In the genomic region with DNA sequence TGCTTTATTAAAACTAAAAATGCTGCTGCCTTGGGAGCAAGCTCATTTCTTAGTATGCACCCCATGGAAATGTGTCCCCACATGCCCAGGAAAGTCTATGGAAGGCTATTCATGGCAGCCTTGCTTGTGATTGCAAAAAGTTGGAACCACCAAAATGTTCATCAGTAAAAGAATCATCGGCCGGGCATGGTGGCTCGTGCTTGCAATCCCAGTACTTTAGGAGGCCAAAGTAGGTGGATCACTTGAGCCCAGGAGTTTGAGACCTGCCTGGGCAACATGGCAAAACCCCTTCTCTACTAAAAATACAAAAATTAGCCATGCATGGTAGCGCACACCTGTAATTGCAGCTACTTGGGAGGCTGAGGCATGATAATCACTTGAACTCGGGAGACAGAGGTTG, we compare ENCODE assay signal across 18 cellular contexts.
A peak's percentile ranks its signal among the peaks of the same experiment; 100 is the strongest.
DNase-seq lines count a peak whose midpoint lies in the region; ATAC-seq and TF ChIP-seq lines count a peak whose summit lies in the region.
"Had no signal": no experiment of that assay in that cellular context is flagged by ENCODE, and none has a peak within 500 bp of the region (broad histone marks: within the 10 kb centered on the region; RNA-seq: fewer than 3 reads in every experiment).

No MANE protein-coding gene starts in this region.

- no peak overlapping the region for H3K4me2 ChIP-seq in GM23338
- H3K4me2 ChIP-seq in MM.1S (ENCODE audit: low read depth, low read length): no peak overlapping the region

- H3K4me1 ChIP-seq in GM23338 (ENCODE audit: insufficient read depth) (peaks cover 20% of the 10 kb centered on the region), MM.1S (ENCODE audit: low read length) (no peaks in the 10 kb centered on the region)
- H3K4me1 ChIP-seq: HAP-1 had no signal

- H3K9me2 ChIP-seq in GM23338 (ENCODE audit: insufficient read depth) (peaks cover 6% of the 10 kb centered on the region; the same call in 1 of the 2 replicates), MM.1S (replicated peaks; ENCODE audit: insufficient read depth, low read length) (no peaks in the 10 kb centered on the region)

- DNase-seq in GM23338 (ENCODE audit: low spot score): no peak
- no peak for DNase-seq in WTC11 (ENCODE audit: low spot score)
- peak; percentile 29 for DNase-seq in islet precursor cell
- DNase-seq in progenitor cell of endocrine pancreas (ENCODE audit: low spot score, unreplicated experiment): no peak
- no peak for DNase-seq in HPDE6-E6E7 (ENCODE audit: extremely low spot score)
- no peak for DNase-seq in MM.1S
- DNase-seq: Calu3; CD8-positive, alpha-beta T cell; GF-D8; NCI-H1105 treated with DMSO at 0.1 percent for 48 hours; NCI-H187; NCI-H226; NCI-H524 treated with DMSO at 0.1 percent for 48 hours; PC-9 had no signal

- H3K27me3 ChIP-seq in GM23338 (ENCODE audit: insufficient read depth): peaks cover 3% of the 10 kb centered on the region; the same call in 1 of the 2 replicates
- no peaks in the 10 kb centered on the region for H3K27me3 ChIP-seq in MM.1S (replicated peaks; ENCODE audit: insufficient read depth, low read length)

- H3K9ac ChIP-seq in MM.1S (ENCODE audit: low read length): no peak overlapping the region
- H3K9ac ChIP-seq: BLaER1 treated with 17β-estradiol and CSF1 and Interleukin-3, amounts not matched to agents 10 nM and 100 nM had no signal

- H3K9me3 ChIP-seq in MM.1S (replicated peaks; ENCODE audit: insufficient read depth, low read length): no peaks in the 10 kb centered on the region
- H3K9me3 ChIP-seq: HAP-1 had no signal

- H2AFZ ChIP-seq in GM23338 (no peak overlapping the region), MM.1S (ENCODE audit: low read length) (no peak overlapping the region)
- H2AFZ ChIP-seq: PC-9 had no signal

- no peak for TF ChIP-seq CTCF in GM23338 (conservative IDR thresholded peaks at IDR 0.05; ENCODE audit: low read depth in 2 of 2)
- TF ChIP-seq CTCF in WTC11 (IDR thresholded peaks at IDR 0.05): no peak
- no peak for TF ChIP-seq CTCF in progenitor cell of endocrine pancreas (IDR thresholded peaks at IDR 0.05; ENCODE audit: unreplicated experiment)
- no peak for TF ChIP-seq CTCF in MM.1S (IDR thresholded peaks at IDR 0.05; ENCODE audit: low read length)

- 0 out of 2 replicates have a peak, but pooled peaks cover 2% of the 10 kb centered on the region for H3F3A ChIP-seq in GM23338 (replicated peaks; ENCODE audit: low read depth)
- H3F3A ChIP-seq in MM.1S (ENCODE audit: insufficient read depth, low read length): no peaks in the 10 kb centered on the region

- H3K36me3 ChIP-seq in GM23338 (ENCODE audit: insufficient read depth) (no peaks in the 10 kb centered on the region), MM.1S (replicated peaks; ENCODE audit: insufficient read depth, low read length) (no peaks in the 10 kb centered on the region)
- H3K36me3 ChIP-seq: HAP-1 had no signal

- H4K20me1 ChIP-seq in GM23338 (replicated peaks; ENCODE audit: insufficient read depth): peaks cover 3% of the 10 kb centered on the region; the same call in 1 of the 2 replicates
- H4K20me1 ChIP-seq in MM.1S (ENCODE audit: insufficient read depth, low read length): no peaks in the 10 kb centered on the region

- H3K27ac ChIP-seq in GM23338 (ENCODE audit: low read depth) (no peak overlapping the region), MM.1S (ENCODE audit: low read length) (no peak overlapping the region)
- H3K27ac ChIP-seq: BLaER1 treated with 17β-estradiol and CSF1 and Interleukin-3, amounts not matched to agents 10 nM and 100 nM; PC-9; RWPE1 had no signal

- CTCF ChIA-PET in WTC11 (lab: Charles Lee): interaction anchor here (0.6 to 3.7 kb wide), 25 partner anchors 9 to 340 kb away, joined by 3 to 35 read pairs (median 4); no protein-coding TSS in a partner anchor

- peaks cover 24% of the 10 kb centered on the region for H3K79me2 ChIP-seq in GM23338 (replicated peaks; ENCODE audit: insufficient read depth)
- no peaks in the 10 kb centered on the region for H3K79me2 ChIP-seq in MM.1S (ENCODE audit: low read length)

- H3K9me3 Mint-ChIP-seq in GM23338: 0 out of 3 replicates have a peak, but pooled peaks cover 5% of the 10 kb centered on the region
- H3K9me3 Mint-ChIP-seq in WTC11: peaks cover 14% of the 10 kb centered on the region
- no peaks in the 10 kb centered on the region for H3K9me3 Mint-ChIP-seq in progenitor cell of endocrine pancreas (ENCODE audit: low read depth)
- H3K9me3 Mint-ChIP-seq: CD8-positive, alpha-beta T cell had no signal

- H3K4me3 ChIP-seq in GM23338 (no peak overlapping the region), MM.1S (ENCODE audit: low read length) (no peak overlapping the region)
- H3K4me3 ChIP-seq: BLaER1 treated with 17β-estradiol and CSF1 and Interleukin-3, amounts not matched to agents 10 nM and 100 nM; HAP-1; PC-9 had no signal

- H3K27me3 Mint-ChIP-seq in GM23338 (ENCODE audit: insufficient read depth, low read depth, poor library complexity) (peaks cover 3% of the 10 kb centered on the region), WTC11 (ENCODE audit: low read depth) (peaks cover 11% of the 10 kb centered on the region), progenitor cell of endocrine pancreas (peaks cover 40% of the 10 kb centered on the region)

- H3K4me3 Mint-ChIP-seq in GM23338: peak overlapping the region; percentile 63; the same call in 1 of the 3 replicates
- peak overlapping the region; percentile 56 for H3K4me3 Mint-ChIP-seq in WTC11
- peak overlapping the region; percentile 55 for H3K4me3 Mint-ChIP-seq in progenitor cell of endocrine pancreas (ENCODE audit: low read depth)
- H3K4me3 Mint-ChIP-seq: CD8-positive, alpha-beta T cell had no signal

- H3K36me3 Mint-ChIP-seq in GM23338 (ENCODE audit: low read depth) (no peaks in the 10 kb centered on the region), WTC11 (no peaks in the 10 kb centered on the region), progenitor cell of endocrine pancreas (ENCODE audit: insufficient read depth) (no peaks in the 10 kb centered on the region)
- H3K36me3 Mint-ChIP-seq: CD8-positive, alpha-beta T cell had no signal

- ATAC-seq in GM23338: no peak
- ATAC-seq in WTC11: no peak
- no peak for ATAC-seq in HG02610 (IDR thresholded peaks at IDR 0.05; ENCODE audit: unreplicated experiment)
- ATAC-seq: CD8-positive, alpha-beta T cell had no signal

- POLR2A ChIA-PET in WTC11 (lab: Charles Lee): interaction anchor here (0.9 kb wide), 1 partner anchor 131 kb away, joined by 4 read pairs; no protein-coding TSS in a partner anchor

- H3K4me1 Mint-ChIP-seq in GM23338 (peaks cover 26% of the 10 kb centered on the region), WTC11 (peaks cover 27% of the 10 kb centered on the region), progenitor cell of endocrine pancreas (ENCODE audit: low read depth) (peaks cover 9% of the 10 kb centered on the region)

- H3K27ac Mint-ChIP-seq in GM23338 (no peak overlapping the region), WTC11 (no peak overlapping the region), progenitor cell of endocrine pancreas (no peak overlapping the region)
- H3K27ac Mint-ChIP-seq: CD8-positive, alpha-beta T cell had no signal

TF ChIP-seq in GM23338, 12 proteins besides CTCF, POLR2A, EP300 and RAD21 (continues in another document):
- no peak for TF ChIP-seq ZNF331 (CRISPR knock-in tag; IDR thresholded peaks at IDR 0.05; ENCODE audit: low read depth)
- TF ChIP-seq POLR2AphosphoS5 (IDR thresholded peaks at IDR 0.05; ENCODE audit: low read depth): no peak
- no peak for TF ChIP-seq JUNB (IDR thresholded peaks at IDR 0.05; ENCODE audit: unreplicated experiment)
- TF ChIP-seq STAT1 (IDR thresholded peaks at IDR 0.05; ENCODE audit: unreplicated experiment): no peak
- TF ChIP-seq ETS1 (IDR thresholded peaks at IDR 0.05): no peak
- no peak for TF ChIP-seq EZH2phosphoT487 (IDR thresholded peaks at IDR 0.05; ENCODE audit: unreplicated experiment)

TF ChIP-seq in WTC11, 78 proteins besides CTCF, POLR2A, EP300 and RAD21 (continues in another document):
- no peak for TF ChIP-seq ZNF423 (CRISPR knock-in tag; IDR thresholded peaks at IDR 0.05)
- TF ChIP-seq ZNF532 (CRISPR knock-in tag; IDR thresholded peaks at IDR 0.05; ENCODE audit: borderline replicate concordance): no peak
- TF ChIP-seq ZNF232 (CRISPR knock-in tag; IDR thresholded peaks at IDR 0.05): no peak
- TF ChIP-seq, protein P1, sequence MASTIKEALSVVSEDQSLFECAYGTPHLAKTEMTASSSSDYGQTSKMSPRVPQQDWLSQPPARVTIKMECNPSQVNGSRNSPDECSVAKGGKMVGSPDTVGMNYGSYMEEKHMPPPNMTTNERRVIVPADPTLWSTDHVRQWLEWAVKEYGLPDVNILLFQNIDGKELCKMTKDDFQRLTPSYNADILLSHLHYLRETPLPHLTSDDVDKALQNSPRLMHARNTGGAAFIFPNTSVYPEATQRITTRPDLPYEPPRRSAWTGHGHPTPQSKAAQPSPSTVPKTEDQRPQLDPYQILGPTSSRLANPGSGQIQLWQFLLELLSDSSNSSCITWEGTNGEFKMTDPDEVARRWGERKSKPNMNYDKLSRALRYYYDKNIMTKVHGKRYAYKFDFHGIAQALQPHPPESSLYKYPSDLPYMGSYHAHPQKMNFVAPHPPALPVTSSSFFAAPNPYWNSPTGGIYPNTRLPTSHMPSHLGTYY (CRISPR knock-in tag; IDR thresholded peaks at IDR 0.05): no peak
